ENCODE assay signal across 1 cellular context in the genomic region with DNA sequence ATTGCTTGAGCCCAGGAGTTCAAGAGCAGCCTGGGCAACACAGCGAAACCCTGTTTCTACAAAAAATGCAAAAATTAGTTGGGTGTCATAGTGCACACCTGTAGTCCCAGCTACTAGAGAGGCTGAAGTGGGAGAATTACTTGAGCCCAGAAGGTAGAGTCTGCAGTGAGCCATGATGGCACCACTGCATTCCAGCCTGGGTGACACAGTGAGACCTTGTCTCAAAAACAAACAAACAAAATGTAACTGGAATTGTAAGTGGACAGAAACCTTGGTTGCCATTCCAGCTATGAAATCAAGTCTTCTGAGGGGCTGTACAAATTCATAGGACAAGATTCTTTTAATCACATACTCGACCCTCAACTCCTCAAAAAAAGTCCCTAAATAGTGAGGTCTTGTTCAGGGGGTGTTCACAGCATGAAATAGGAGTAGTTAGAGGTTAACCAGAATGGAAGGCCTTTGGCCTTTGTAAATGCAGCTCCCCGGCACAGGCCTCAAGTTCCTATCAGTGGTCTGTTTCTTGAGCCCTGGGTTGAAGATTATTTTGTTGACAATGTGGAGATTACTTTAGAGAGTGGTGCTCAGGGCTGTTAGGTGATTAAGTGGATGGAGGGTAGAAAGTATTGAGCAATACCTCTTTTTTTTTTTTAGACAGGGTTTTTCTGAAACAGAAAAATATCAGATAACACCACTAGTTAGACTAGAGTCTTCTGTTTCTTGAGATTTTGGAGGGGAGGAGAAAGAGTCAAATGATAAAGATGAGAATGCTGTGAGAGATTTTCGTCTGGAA.
TF ChIP-seq lines count a peak whose summit lies in the region.

No MANE protein-coding gene starts in this region.

TF ChIP-seq in SK-N-SH treated with all-trans-retinoic acid at 6 μM for 48 hours, 23 proteins besides CTCF, POLR2A, EP300 and RAD21 (continued from another document):
- TF ChIP-seq, protein P1, sequence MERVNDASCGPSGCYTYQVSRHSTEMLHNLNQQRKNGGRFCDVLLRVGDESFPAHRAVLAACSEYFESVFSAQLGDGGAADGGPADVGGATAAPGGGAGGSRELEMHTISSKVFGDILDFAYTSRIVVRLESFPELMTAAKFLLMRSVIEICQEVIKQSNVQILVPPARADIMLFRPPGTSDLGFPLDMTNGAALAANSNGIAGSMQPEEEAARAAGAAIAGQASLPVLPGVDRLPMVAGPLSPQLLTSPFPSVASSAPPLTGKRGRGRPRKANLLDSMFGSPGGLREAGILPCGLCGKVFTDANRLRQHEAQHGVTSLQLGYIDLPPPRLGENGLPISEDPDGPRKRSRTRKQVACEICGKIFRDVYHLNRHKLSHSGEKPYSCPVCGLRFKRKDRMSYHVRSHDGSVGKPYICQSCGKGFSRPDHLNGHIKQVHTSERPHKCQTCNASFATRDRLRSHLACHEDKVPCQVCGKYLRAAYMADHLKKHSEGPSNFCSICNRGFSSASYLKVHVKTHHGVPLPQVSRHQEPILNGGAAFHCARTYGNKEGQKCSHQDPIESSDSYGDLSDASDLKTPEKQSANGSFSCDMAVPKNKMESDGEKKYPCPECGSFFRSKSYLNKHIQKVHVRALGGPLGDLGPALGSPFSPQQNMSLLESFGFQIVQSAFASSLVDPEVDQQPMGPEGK (CRISPR knock-in tag; IDR thresholded peaks at IDR 0.05; ENCODE audit: borderline replicate concordance), result no peak
- TF ChIP-seq ZFP3 (CRISPR knock-in tag; IDR thresholded peaks at IDR 0.05), result no peak
- no peak for TF ChIP-seq ISL1 (CRISPR knock-in tag; IDR thresholded peaks at IDR 0.05)
- no peak for TF ChIP-seq ZNF8 (CRISPR knock-in tag; IDR thresholded peaks at IDR 0.05)
- TF ChIP-seq ZFP30 (CRISPR knock-in tag; IDR thresholded peaks at IDR 0.05), result no peak
- TF ChIP-seq GLIS3 (CRISPR knock-in tag; IDR thresholded peaks at IDR 0.05), result no peak
TF ChIP-seq in SK-N-SH treated with all-trans-retinoic acid at 6 μM for 48 hours: peak in this region for 0.
